In the genomic region with DNA sequence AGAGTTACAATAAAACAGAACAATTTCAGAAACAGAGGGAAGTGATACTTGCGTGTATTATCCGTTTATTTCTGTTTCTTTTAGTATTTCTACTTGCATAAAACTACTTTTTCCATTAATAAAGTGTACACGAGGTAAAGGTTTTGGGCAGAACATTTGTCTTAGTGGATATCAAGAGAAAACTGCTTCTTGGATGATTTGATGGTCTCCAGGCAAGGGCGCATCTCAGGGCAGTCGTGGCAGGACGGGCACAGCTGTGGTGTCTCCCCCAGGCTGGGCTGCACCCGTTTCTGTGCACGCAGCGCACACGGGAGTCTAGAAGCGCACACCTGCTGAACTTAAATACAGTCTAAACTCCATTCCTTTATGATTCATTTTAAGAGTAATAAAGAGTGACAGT, we compare ENCODE assay signal across 1 cellular context.
TF ChIP-seq lines count a peak whose summit lies in the region.

No MANE protein-coding gene starts in this region.

TF ChIP-seq in GM23338, 12 proteins besides CTCF, POLR2A, EP300 and RAD21:
- TF ChIP-seq, protein P1, sequence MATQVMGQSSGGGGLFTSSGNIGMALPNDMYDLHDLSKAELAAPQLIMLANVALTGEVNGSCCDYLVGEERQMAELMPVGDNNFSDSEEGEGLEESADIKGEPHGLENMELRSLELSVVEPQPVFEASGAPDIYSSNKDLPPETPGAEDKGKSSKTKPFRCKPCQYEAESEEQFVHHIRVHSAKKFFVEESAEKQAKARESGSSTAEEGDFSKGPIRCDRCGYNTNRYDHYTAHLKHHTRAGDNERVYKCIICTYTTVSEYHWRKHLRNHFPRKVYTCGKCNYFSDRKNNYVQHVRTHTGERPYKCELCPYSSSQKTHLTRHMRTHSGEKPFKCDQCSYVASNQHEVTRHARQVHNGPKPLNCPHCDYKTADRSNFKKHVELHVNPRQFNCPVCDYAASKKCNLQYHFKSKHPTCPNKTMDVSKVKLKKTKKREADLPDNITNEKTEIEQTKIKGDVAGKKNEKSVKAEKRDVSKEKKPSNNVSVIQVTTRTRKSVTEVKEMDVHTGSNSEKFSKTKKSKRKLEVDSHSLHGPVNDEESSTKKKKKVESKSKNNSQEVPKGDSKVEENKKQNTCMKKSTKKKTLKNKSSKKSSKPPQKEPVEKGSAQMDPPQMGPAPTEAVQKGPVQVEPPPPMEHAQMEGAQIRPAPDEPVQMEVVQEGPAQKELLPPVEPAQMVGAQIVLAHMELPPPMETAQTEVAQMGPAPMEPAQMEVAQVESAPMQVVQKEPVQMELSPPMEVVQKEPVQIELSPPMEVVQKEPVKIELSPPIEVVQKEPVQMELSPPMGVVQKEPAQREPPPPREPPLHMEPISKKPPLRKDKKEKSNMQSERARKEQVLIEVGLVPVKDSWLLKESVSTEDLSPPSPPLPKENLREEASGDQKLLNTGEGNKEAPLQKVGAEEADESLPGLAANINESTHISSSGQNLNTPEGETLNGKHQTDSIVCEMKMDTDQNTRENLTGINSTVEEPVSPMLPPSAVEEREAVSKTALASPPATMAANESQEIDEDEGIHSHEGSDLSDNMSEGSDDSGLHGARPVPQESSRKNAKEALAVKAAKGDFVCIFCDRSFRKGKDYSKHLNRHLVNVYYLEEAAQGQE (IDR thresholded peaks at IDR 0.05; ENCODE audit: unreplicated experiment) = no peak
- TF ChIP-seq EZH2 (IDR thresholded peaks at IDR 0.05; ENCODE audit: low read depth, unreplicated experiment) = peak; percentile 7
